ENCODE assay signal across 8 cellular contexts in the genomic region with DNA sequence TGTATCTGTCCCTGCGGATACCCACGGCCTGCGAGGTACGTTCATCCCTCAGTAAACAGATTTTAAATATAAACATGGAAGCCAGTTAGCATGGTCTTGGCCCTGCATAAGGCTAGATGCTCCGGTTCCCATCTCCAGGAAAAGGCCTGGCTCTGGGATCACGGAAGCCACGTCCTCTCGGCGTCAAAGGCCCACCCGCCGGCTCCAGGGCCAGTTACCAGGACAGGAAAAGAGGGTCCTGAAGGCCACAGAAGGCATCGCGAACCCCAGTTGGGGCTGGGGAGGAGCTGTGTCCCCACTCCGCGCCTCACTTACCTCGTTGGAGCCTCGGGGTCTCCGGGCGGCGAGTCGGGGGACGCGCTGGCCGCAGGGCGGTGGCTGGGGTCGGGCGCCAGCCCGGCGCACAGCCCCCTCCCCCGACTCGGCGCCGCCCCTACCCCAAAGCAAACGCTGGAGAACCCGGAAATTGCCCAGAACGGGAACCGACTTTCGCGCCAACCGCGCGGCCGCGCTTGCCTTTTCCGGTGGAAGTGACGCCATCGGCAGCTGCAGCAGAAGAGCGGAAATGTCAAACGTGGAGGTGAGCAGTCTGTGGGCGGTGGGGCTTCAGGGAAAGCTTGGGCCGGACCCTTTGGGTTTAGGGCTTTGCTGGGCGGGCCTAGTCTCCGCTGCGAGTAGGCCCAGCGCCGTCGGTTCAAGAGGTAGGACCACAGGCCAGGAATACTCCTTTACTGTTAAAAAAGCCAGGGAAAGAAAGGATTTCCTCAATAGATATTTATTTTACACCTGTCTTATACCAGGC. TPM values are rescaled to one million over a fixed set of nuclear protein-coding genes. Genes with fewer than 3 reads are reported as not detected.
A peak's percentile ranks its signal among the peaks of the same experiment; 100 is the strongest.
DNase-seq lines count a peak whose midpoint lies in the region; ATAC-seq and TF ChIP-seq lines count a peak whose summit lies in the region.

Gene TOPBP1, minus strand, starts transcription at position 488 of the 802 bp plus-strand sequence. CDS start 814 bp downstream, outside the sequence.

- intact Hi-C loops in breast epithelium (cut with DNase I; ENCODE audit: low total_unique reads) = no loop called here

- ATAC-seq in GM18907 (IDR thresholded peaks at IDR 0.05; ENCODE audit: unreplicated experiment) (peak; percentile 92), HG03135 (IDR thresholded peaks at IDR 0.05; ENCODE audit: unreplicated experiment) (peak; percentile 91)

- no peaks in the 10 kb centered on the region for H3K4me1 ChIP-seq in breast epithelium
- peaks cover 4 to 13% (median 9%) of the 10 kb centered on the region in 3 donors for H3K4me1 ChIP-seq in skeletal muscle tissue (ENCODE audit: control insufficient read depth in 3 of 3, insufficient read depth in 3 of 3, low read length in 3 of 3)

- POLR2A ChIA-PET in AG04449 (lab: Yijun Ruan, JAX) = no interaction called here

- H3K36me3 ChIP-seq in WERI-Rb-1 (peaks cover 17% of the 10 kb centered on the region), breast epithelium (no peaks in the 10 kb centered on the region), skeletal muscle tissue (ENCODE audit: control insufficient read depth in 3 of 3, insufficient read depth in 3 of 3, low read length in 3 of 3) (peaks cover 0 to 8% (median 3%) of the 10 kb centered on the region in 3 donors)

- peak within 1 kb of the TSS; percentile 83 for H3K27ac ChIP-seq in WERI-Rb-1
- peak within 1 kb of the TSS; percentile 85 to 92 for H3K27ac ChIP-seq in breast epithelium
- peak within 1 kb of the TSS; percentile 78 for H3K27ac ChIP-seq in skeletal muscle tissue (ENCODE audit: low read depth, low read length)

- TF ChIP-seq POLR2A in breast epithelium (IDR thresholded peaks at IDR 0.05) = no peak

- no peak for TF ChIP-seq CTCF in AG04449 (IDR thresholded peaks at IDR 0.05; ENCODE audit: insufficient read depth, low read length, missing control alignments)
- no peak for TF ChIP-seq CTCF in WERI-Rb-1 (IDR thresholded peaks at IDR 0.05; ENCODE audit: low read depth, low read length)
- no peak for TF ChIP-seq CTCF in breast epithelium (IDR thresholded peaks at IDR 0.05)

- H3K4me3 ChIP-seq in AG04449 (ENCODE audit: low read depth, low read length) (peak within 1 kb of the TSS; percentile 91), WERI-Rb-1 (ENCODE audit: low read depth, low read length) (peak within 1 kb of the TSS; percentile 99), breast epithelium (peak within 1 kb of the TSS; percentile 77 to 95 (median 90)), iPS-18c (ENCODE audit: insufficient read depth, low read depth, low read length) (peak within 1 kb of the TSS; percentile 91), skeletal muscle tissue (ENCODE audit: low read length in 3 of 3) (peak within 1 kb of the TSS; percentile 91 to 96 (median 95))

- DNase-seq in AG04449 (ENCODE audit: low read depth, low spot score) = no peak
- peak; percentile 91 for DNase-seq in NCI-H2196 (lab: John Stamatoyannopoulos, UW; ENCODE audit: unreplicated experiment)
- peak; percentile 88 for DNase-seq in WERI-Rb-1
- peak; percentile 55 to 79 for DNase-seq in breast epithelium (ENCODE audit: low spot score in 2 of 2)

- H3K9me3 ChIP-seq in WERI-Rb-1 (ENCODE audit: severe bottlenecking) (no peaks in the 10 kb centered on the region), breast epithelium (no peaks in the 10 kb centered on the region), iPS-18c (ENCODE audit: control insufficient read depth, insufficient read depth, low read length) (no peaks in the 10 kb centered on the region), skeletal muscle tissue (ENCODE audit: control insufficient read depth in 3 of 3, low read length in 3 of 3) (no peaks in the 10 kb centered on the region)

- CTCF ChIA-PET in AG04449 (lab: Yijun Ruan, JAX) = interaction anchor here (1.3 kb wide), 1 partner anchor 12 kb away, joined by 3 read pairs; no protein-coding TSS in a partner anchor

- peak within 1 kb of the TSS; percentile 85 to 90 (median 89) for H3K9ac ChIP-seq in skeletal muscle tissue (ENCODE audit: low read depth in 1 of 3, low read length in 3 of 3)

- H3K27me3 ChIP-seq in WERI-Rb-1 (ENCODE audit: insufficient read depth, low read depth, severe bottlenecking) (no peaks in the 10 kb centered on the region), breast epithelium (no peaks in the 10 kb centered on the region), skeletal muscle tissue (ENCODE audit: control insufficient read depth in 3 of 3, insufficient read depth in 3 of 3, low read length in 3 of 3) (no peaks in the 10 kb centered on the region)

RNA-seq across cellular contexts. Expression of gene TOPBP1, which starts in this region (rescaled TPM):
- total RNA-seq in breast epithelium = 10 to 100 TPM; 33.4 to 58.1 (median 38.7) TPM
- total RNA-seq in skeletal muscle tissue = 21.4 TPM
